19 cellular contexts compared by ENCODE assay signal in the genomic region with DNA sequence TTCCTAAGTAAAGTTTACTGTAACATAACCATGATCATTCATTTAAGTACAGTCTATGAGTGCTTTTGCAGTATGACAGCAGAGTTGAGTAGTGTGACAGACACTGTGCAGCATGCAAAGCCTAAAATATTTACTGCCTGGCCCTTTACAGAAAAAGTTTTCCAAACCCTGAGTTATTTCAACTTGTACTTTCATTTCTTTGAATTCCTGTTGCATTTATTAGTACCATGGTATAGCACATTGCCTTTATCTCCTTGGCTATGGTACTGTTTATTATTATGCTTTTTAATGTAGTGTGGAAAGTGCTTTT.
"Had no signal": no experiment of that assay in that cellular context is flagged by ENCODE, and none has a peak within 500 bp of the region (broad histone marks: within the 10 kb centered on the region; RNA-seq: fewer than 3 reads in every experiment).

No MANE protein-coding gene starts in this region.

- H3K27me3 Mint-ChIP-seq: activated B cell treated with CpG ODN at 0.5 μM for 24 hours; activated CD4-positive, alpha-beta memory T cell treated with anti-CD3 and anti-CD28 coated beads for 36 hours; activated naive CD8-positive, alpha-beta T cell treated with anti-CD3 and anti-CD28 coated beads for 36 hours had no signal

- H3K4me3 ChIP-seq: lung, thyroid gland had no signal

- H3K9me3 ChIP-seq: thyroid gland had no signal

- H3K9me3 Mint-ChIP-seq: activated B cell treated with CpG ODN at 0.5 μM for 24 hours; activated CD4-positive, alpha-beta memory T cell treated with anti-CD3 and anti-CD28 coated beads for 36 hours; activated naive CD8-positive, alpha-beta T cell treated with anti-CD3 and anti-CD28 coated beads for 36 hours; nephron had no signal

- H3K36me3 Mint-ChIP-seq: activated CD4-positive, alpha-beta memory T cell treated with anti-CD3 and anti-CD28 coated beads for 36 hours had no signal

- H3K9ac ChIP-seq: parathyroid adenoma had no signal

- H3K4me3 Mint-ChIP-seq: activated B cell treated with CpG ODN at 0.5 μM for 24 hours; activated CD4-positive, alpha-beta memory T cell treated with anti-CD3 and anti-CD28 coated beads for 36 hours; activated naive CD8-positive, alpha-beta T cell treated with anti-CD3 and anti-CD28 coated beads for 36 hours had no signal

- FAIRE-seq: colon, endometrium, frontal cortex, urothelium cell line had no signal

- DNase-seq: activated B cell treated with CpG ODN at 0.5 μM for 24 hours; activated CD4-positive, alpha-beta memory T cell treated with anti-CD3 and anti-CD28 coated beads for 36 hours; activated CD4-positive, alpha-beta T cell treated with anti-CD3 and anti-CD28 coated beads for 4 hours; activated naive CD8-positive, alpha-beta T cell treated with anti-CD3 and anti-CD28 coated beads for 36 hours; amniotic stem cell; central memory CD4-positive, alpha-beta T cell; kidney glomerular epithelial cell; midbrain; stimulated activated CD4-positive, alpha-beta T cell treated with anti-CD3 and anti-CD28 coated beads, Interleukin-12 subunit alpha, Interleukin-12 subunit beta, amount 100 ng/mL, for 4 hours; stimulated activated CD4-positive, alpha-beta T cell treated with anti-CD3 and anti-CD28 coated beads, Interleukin-2, amount 100 ng/mL, for 24 hours; stimulated activated naive CD4-positive, alpha-beta T cell treated with Interleukin-2 at 50 U/mL for 16 hours had no signal

- H3K36me3 ChIP-seq: thyroid gland had no signal

- H3K27me3 ChIP-seq: thyroid gland had no signal

- H3K27ac Mint-ChIP-seq: activated B cell treated with CpG ODN at 0.5 μM for 24 hours; activated CD4-positive, alpha-beta memory T cell treated with anti-CD3 and anti-CD28 coated beads for 36 hours; activated naive CD8-positive, alpha-beta T cell treated with anti-CD3 and anti-CD28 coated beads for 36 hours had no signal

- H3K27ac ChIP-seq: parathyroid adenoma, thyroid gland had no signal
